ENCODE assay signal across 1 cellular context in the genomic region with DNA sequence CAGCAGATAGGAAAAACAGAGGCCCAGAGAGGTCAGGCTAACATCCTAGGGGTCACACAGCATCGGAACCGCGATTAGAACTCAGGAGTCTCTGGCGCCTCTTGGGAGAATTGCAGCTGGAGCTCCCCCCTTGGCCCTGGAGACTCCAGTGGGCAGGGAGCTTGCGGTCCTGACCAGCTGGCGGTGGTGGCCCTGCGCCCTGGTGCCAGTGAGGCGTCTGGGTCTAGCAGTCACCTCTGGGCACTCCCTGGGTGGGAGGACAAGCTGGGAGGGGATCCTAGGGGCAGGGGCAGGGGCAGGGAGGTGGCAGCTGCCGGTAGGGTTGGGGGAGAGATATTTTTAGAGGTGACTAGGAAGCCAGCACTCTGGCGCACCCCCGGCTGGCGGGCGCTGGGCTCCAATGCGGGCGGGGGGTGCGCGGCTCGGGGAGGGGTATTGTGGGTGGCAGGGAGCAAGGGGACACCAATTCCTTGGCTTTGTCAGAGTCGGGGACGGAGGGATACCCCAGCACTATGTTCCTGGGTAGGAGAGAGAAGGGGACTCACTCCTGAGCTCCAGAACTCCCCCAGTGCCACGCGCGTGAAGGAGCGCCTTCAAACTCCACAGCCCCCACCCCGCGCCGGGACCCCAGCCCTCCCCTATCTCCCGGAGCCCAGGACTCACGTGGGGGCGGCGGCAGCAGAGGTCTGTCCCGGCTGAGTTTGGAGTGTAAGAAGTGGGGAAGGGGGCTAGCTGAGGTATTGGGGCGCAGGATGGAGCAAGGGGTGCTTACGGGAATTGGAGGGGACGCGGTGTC.
TF ChIP-seq lines count a peak whose summit lies in the region.

No MANE protein-coding gene starts in this region.

TF ChIP-seq in IMR-90, 13 proteins besides CTCF, POLR2A, EP300 and RAD21:
- TF ChIP-seq, protein P1, sequence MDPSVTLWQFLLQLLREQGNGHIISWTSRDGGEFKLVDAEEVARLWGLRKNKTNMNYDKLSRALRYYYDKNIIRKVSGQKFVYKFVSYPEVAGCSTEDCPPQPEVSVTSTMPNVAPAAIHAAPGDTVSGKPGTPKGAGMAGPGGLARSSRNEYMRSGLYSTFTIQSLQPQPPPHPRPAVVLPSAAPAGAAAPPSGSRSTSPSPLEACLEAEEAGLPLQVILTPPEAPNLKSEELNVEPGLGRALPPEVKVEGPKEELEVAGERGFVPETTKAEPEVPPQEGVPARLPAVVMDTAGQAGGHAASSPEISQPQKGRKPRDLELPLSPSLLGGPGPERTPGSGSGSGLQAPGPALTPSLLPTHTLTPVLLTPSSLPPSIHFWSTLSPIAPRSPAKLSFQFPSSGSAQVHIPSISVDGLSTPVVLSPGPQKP (IDR thresholded peaks at IDR 0.05; ENCODE audit: borderline replicate concordance, low read depth, low read length): no peak
- TF ChIP-seq BHLHE40 (IDR thresholded peaks at IDR 0.05; ENCODE audit: low read depth, low read length): no peak
- TF ChIP-seq NFE2L2 (IDR thresholded peaks at IDR 0.05; ENCODE audit: low read depth, low read length): no peak
- TF ChIP-seq RFX5 (IDR thresholded peaks at IDR 0.05; ENCODE audit: low read depth, low read length): no peak
- no peak for TF ChIP-seq SMC3 (IDR thresholded peaks at IDR 0.05; ENCODE audit: low read depth, low read length)
- TF ChIP-seq MXI1 (IDR thresholded peaks at IDR 0.05; ENCODE audit: borderline replicate concordance, low read depth, low read length): no peak
